ENCODE assay signal across 29 cellular contexts in genomic region chr10:6077071-6077675, GRCh38. TPM values are rescaled to one million over a fixed set of nuclear protein-coding genes. Genes with fewer than 3 reads are reported as not detected.
DNase-seq lines count a peak whose midpoint lies in the region; ATAC-seq and TF ChIP-seq lines count a peak whose summit lies in the region.
"Had no signal": no experiment of that assay in that cellular context is flagged by ENCODE, and none has a peak within 500 bp of the region (broad histone marks: within the 10 kb centered on the region; RNA-seq: fewer than 3 reads in every experiment).

No MANE protein-coding gene starts in this region.

- TF ChIP-seq CTCF in endodermal cell (conservative IDR thresholded peaks at IDR 0.05) (no peak), natural killer cell (IDR thresholded peaks at IDR 0.05) (no peak)

- peaks cover 67% of the 10 kb centered on the region for H3K4me1 Mint-ChIP-seq in activated CD8-positive, alpha-beta memory T cell treated with anti-CD3 and anti-CD28 coated beads, Interleukin-2, amount 10 ng/mL, durations not matched to agents 7 days and 5 days
- H3K4me1 Mint-ChIP-seq in IgD-negative memory B cell = peaks cover 12 to 21% (median 13%) of the 10 kb centered on the region in 3 donors
- H3K4me1 Mint-ChIP-seq in endodermal cell = no peaks in the 10 kb centered on the region
- peaks cover 0 to 5% of the 10 kb centered on the region in 2 donors for H3K4me1 Mint-ChIP-seq in natural killer cell

- H3K4me2 ChIP-seq in neuronal stem cell (ENCODE audit: insufficient read depth, low read length, poor library complexity, severe bottlenecking) = no peak overlapping the region
- H3K4me2 ChIP-seq: BLaER1 had no signal

- H3K9ac ChIP-seq in endodermal cell (ENCODE audit: extremely low read depth, low read length, poor library complexity, severe bottlenecking) (no peak overlapping the region), neuronal stem cell (ENCODE audit: low read depth, low read length, poor library complexity) (no peak overlapping the region)
- H3K9ac ChIP-seq: BLaER1 had no signal

- peaks cover 7% of the 10 kb centered on the region for H3K9me3 ChIP-seq in endodermal cell (ENCODE audit: control insufficient read depth, low read length)
- no peaks in the 10 kb centered on the region for H3K9me3 ChIP-seq in neuronal stem cell (replicated peaks in 1 of 2; ENCODE audit: control insufficient read depth in 2 of 2, insufficient read depth in 1 of 2, low read depth in 1 of 2, low read length in 2 of 2)
- H3K9me3 ChIP-seq: BE2C had no signal

- no peaks in the 10 kb centered on the region for H3K27me3 Mint-ChIP-seq in activated CD8-positive, alpha-beta memory T cell treated with anti-CD3 and anti-CD28 coated beads, Interleukin-2, amount 10 ng/mL, durations not matched to agents 7 days and 5 days
- H3K27me3 Mint-ChIP-seq in IgD-negative memory B cell (peaks cover 1% of the 10 kb centered on the region), endodermal cell (ENCODE audit: insufficient read depth) (peaks cover 7% of the 10 kb centered on the region), natural killer cell (ENCODE audit: low read depth in 2 of 2) (peaks cover 19 to 32% of the 10 kb centered on the region in 2 donors)
- H3K27me3 Mint-ChIP-seq: CD4-positive, alpha-beta memory T cell; CD4-positive, CD25-positive, alpha-beta regulatory T cell had no signal

- peaks cover 13% of the 10 kb centered on the region for H3K36me3 Mint-ChIP-seq in activated CD8-positive, alpha-beta memory T cell treated with anti-CD3 and anti-CD28 coated beads, Interleukin-2, amount 10 ng/mL, durations not matched to agents 7 days and 5 days
- H3K36me3 Mint-ChIP-seq in IgD-negative memory B cell = peaks cover 1% of the 10 kb centered on the region
- H3K36me3 Mint-ChIP-seq in endodermal cell (ENCODE audit: low read depth) = no peaks in the 10 kb centered on the region
- no peaks in the 10 kb centered on the region for H3K36me3 Mint-ChIP-seq in natural killer cell
- H3K36me3 Mint-ChIP-seq: CD14-positive monocyte; CD4-positive, alpha-beta memory T cell; CD8-positive, alpha-beta memory T cell had no signal

- H3K79me1 ChIP-seq in neuronal stem cell (ENCODE audit: low read depth, low read length) = no peaks in the 10 kb centered on the region

- no peak overlapping the region for H3K4me3 Mint-ChIP-seq in activated CD8-positive, alpha-beta memory T cell treated with anti-CD3 and anti-CD28 coated beads, Interleukin-2, amount 10 ng/mL, durations not matched to agents 7 days and 5 days
- H3K4me3 Mint-ChIP-seq in IgD-negative memory B cell = no peak overlapping the region
- H3K4me3 Mint-ChIP-seq in endodermal cell = no peak overlapping the region
- H3K4me3 Mint-ChIP-seq in natural killer cell = no peak overlapping the region
- H3K4me3 Mint-ChIP-seq: CD14-positive monocyte; CD4-positive, alpha-beta memory T cell; CD8-positive, alpha-beta memory T cell had no signal

- H3K4me1 ChIP-seq in endodermal cell (ENCODE audit: control insufficient read depth, insufficient read depth, low read length) (no peaks in the 10 kb centered on the region), neuronal stem cell (ENCODE audit: control insufficient read depth in 2 of 2, insufficient read depth in 1 of 2, low read depth in 1 of 2, low read length in 2 of 2) (no peaks in the 10 kb centered on the region)
- H3K4me1 ChIP-seq: BE2C had no signal

- CTCF ChIA-PET in activated CD8-positive, alpha-beta memory T cell treated with anti-CD3 and anti-CD28 coated beads, Interleukin-2, amount 10 ng/mL, durations not matched to agents 7 days and 5 days (lab: Charles Lee) = interaction anchor here (1.3 to 12.9 kb wide), 3 partner anchors 7 to 19 kb away, joined by 3 to 246 read pairs (median 3); no protein-coding TSS in a partner anchor

- H3K27ac Mint-ChIP-seq in activated CD8-positive, alpha-beta memory T cell treated with anti-CD3 and anti-CD28 coated beads, Interleukin-2, amount 10 ng/mL, durations not matched to agents 7 days and 5 days = no peak overlapping the region
- H3K27ac Mint-ChIP-seq in IgD-negative memory B cell = peak overlapping the region in 2 of 3 donors; percentile 18 to 66
- H3K27ac Mint-ChIP-seq in endodermal cell = no peak overlapping the region
- no peak overlapping the region for H3K27ac Mint-ChIP-seq in natural killer cell
- H3K27ac Mint-ChIP-seq: CD14-positive monocyte; CD8-positive, alpha-beta memory T cell had no signal

- DNase-seq in activated CD8-positive, alpha-beta memory T cell treated with anti-CD3 and anti-CD28 coated beads, Interleukin-2, amount 10 ng/mL, durations not matched to agents 7 days and 5 days = peak; percentile 36
- no peak for DNase-seq in activated CD8-positive, alpha-beta memory T cell treated with anti-CD3 and anti-CD28 coated beads, Interleukin-2, amount 50 U/mL, for 4 hours
- DNase-seq in endodermal cell (peak; percentile 29), neuronal stem cell (ENCODE audit: low spot score) (no peak), GDM1 (lab: John Stamatoyannopoulos, UW) (no peak), natural killer cell (no peak)
- no peak for DNase-seq in stimulated activated CD4-positive, alpha-beta T cell treated with anti-CD3 and anti-CD28 coated beads, Interleukin-4, amount 100 ng/mL, for 24 hours
- DNase-seq: 8988T; ACHN; BE2C; C1 segment of cervical spinal cord; CD4-positive, alpha-beta memory T cell; CD4-positive, CD25-positive, alpha-beta regulatory T cell; CD8-positive, alpha-beta memory T cell; COR-L47; DMS 273 treated with DMSO at 0.1 percent for 48 hours; DMS153; DMS53; DMS79; DND-41; EL; GF-D8 had no signal

- H3K23ac ChIP-seq in neuronal stem cell (ENCODE audit: low read depth, low read length, poor library complexity) = peak overlapping the region; percentile 22

- no peak overlapping the region for H3K14ac ChIP-seq in neuronal stem cell (ENCODE audit: low read length)

- no peak overlapping the region for H4K8ac ChIP-seq in neuronal stem cell (ENCODE audit: low read depth, low read length)

- WGBS in endodermal cell (ENCODE audit: insufficient coverage in 1 of 2, insufficient read length in 1 of 2), 2 experiments = 89 to 94% methylated on average over 11 to 12 of the region's 12 CpGs
- WGBS in neuronal stem cell (ENCODE audit: extremely low coverage in 2 of 2, insufficient read length in 2 of 2, insufficient replicate concordance in 1 of 2), 2 donors = no CpG with 5 or more reads among the region's 12 CpGs

- H2AFZ ChIP-seq in neuronal stem cell (ENCODE audit: low read length) = no peak overlapping the region

- H3K4ac ChIP-seq in neuronal stem cell (ENCODE audit: low read length) = no peak overlapping the region

- no peak overlapping the region for H2BK12ac ChIP-seq in neuronal stem cell (ENCODE audit: low read length)

- no peak overlapping the region for H3K4me3 ChIP-seq in endodermal cell (ENCODE audit: low read length)
- H3K4me3 ChIP-seq in neuronal stem cell (ENCODE audit: low read length in 2 of 2) = no peak overlapping the region
- H3K4me3 ChIP-seq: BLaER1 had no signal

- H2BK120ac ChIP-seq in neuronal stem cell (ENCODE audit: low read depth, low read length) = no peak overlapping the region

- no peak overlapping the region for H2BK5ac ChIP-seq in neuronal stem cell (ENCODE audit: low read length)

- no peak overlapping the region for H2BK15ac ChIP-seq in neuronal stem cell (ENCODE audit: low read length)

- H2AK5ac ChIP-seq in neuronal stem cell (ENCODE audit: low read depth, low read length) = no peak overlapping the region

- no peaks in the 10 kb centered on the region for H3K36me3 ChIP-seq in endodermal cell (ENCODE audit: control insufficient read depth, insufficient read depth, low read length)
- H3K36me3 ChIP-seq in neuronal stem cell (replicated peaks in 1 of 2; ENCODE audit: control insufficient read depth in 2 of 2, insufficient read depth in 2 of 2, low read length in 2 of 2) = no peaks in the 10 kb centered on the region
- H3K36me3 ChIP-seq: BE2C, BLaER1 had no signal

- intact Hi-C loops in natural killer cell (cut with micrococcal nuclease) = no loop called here

- ATAC-seq in activated CD8-positive, alpha-beta memory T cell treated with anti-CD3 and anti-CD28 coated beads, Interleukin-2, amount 10 ng/mL, durations not matched to agents 7 days and 5 days = no peak
- ATAC-seq in natural killer cell = no peak

- H3K18ac ChIP-seq in neuronal stem cell (ENCODE audit: low read length) = no peak overlapping the region

- H3K27me3 ChIP-seq in endodermal cell (ENCODE audit: control insufficient read depth, insufficient read depth, low read length, poor library complexity, severe bottlenecking) (no peaks in the 10 kb centered on the region), neuronal stem cell (ENCODE audit: control insufficient read depth in 3 of 3, insufficient read depth in 3 of 3, low read depth in 1 of 3, low read length in 3 of 3) (peaks cover 0 to 5% (median 0%) of the 10 kb centered on the region in 3 experiments)
- H3K27me3 ChIP-seq: BLaER1 had no signal

- H3K27ac ChIP-seq in endodermal cell (ENCODE audit: low read depth, low read length) (no peak overlapping the region), neuronal stem cell (replicated peaks; ENCODE audit: low read length) (no peak overlapping the region)
- H3K27ac ChIP-seq: BLaER1 had no signal

- no peaks in the 10 kb centered on the region for H3K9me3 Mint-ChIP-seq in activated CD8-positive, alpha-beta memory T cell treated with anti-CD3 and anti-CD28 coated beads, Interleukin-2, amount 10 ng/mL, durations not matched to agents 7 days and 5 days (ENCODE audit: low read depth)
- H3K9me3 Mint-ChIP-seq in IgD-negative memory B cell = no peaks in the 10 kb centered on the region
- peaks cover 6% of the 10 kb centered on the region for H3K9me3 Mint-ChIP-seq in endodermal cell
- no peaks in the 10 kb centered on the region for H3K9me3 Mint-ChIP-seq in natural killer cell
- H3K9me3 Mint-ChIP-seq: CD14-positive monocyte had no signal

- H4K91ac ChIP-seq in neuronal stem cell (ENCODE audit: low read depth, low read length, poor library complexity) = no peak overlapping the region

RNA-seq across cellular contexts. Expression of gene RBM17, which starts 11.7 kb away (rescaled TPM):
- total RNA-seq in activated CD8-positive, alpha-beta memory T cell treated with anti-CD3 and anti-CD28 coated beads, Interleukin-2, amount 10 ng/mL, durations not matched to agents 7 days and 5 days = 100 to 1,000 TPM; 205 to 267 TPM
- 118 TPM for polyA plus RNA-seq in IgD-negative memory B cell
- total RNA-seq in endodermal cell (100 to 1,000 TPM; 123 to 139 TPM), natural killer cell (100 to 1,000 TPM; 120 to 147 (median 147) TPM)
- 93.5 TPM for polyA plus RNA-seq in endodermal cell (2013, experiment 1 of 2)
- polyA plus RNA-seq in endodermal cell (2013, experiment 2 of 2) = 77.6 TPM
- polyA plus RNA-seq in neuronal stem cell (2013, experiment 1 of 2) = 75.9 TPM
- polyA plus RNA-seq in neuronal stem cell (2013, experiment 2 of 2) = 76.3 TPM

RNA-seq across cellular contexts. Expression of gene IL2RA, which starts 15.0 kb away (rescaled TPM):
- 100 to 1,000 TPM; 302 to 832 TPM for total RNA-seq in activated CD8-positive, alpha-beta memory T cell treated with anti-CD3 and anti-CD28 coated beads, Interleukin-2, amount 10 ng/mL, durations not matched to agents 7 days and 5 days
- polyA plus RNA-seq in IgD-negative memory B cell = 27.2 TPM
- not detected for total RNA-seq in endodermal cell
- polyA plus RNA-seq in endodermal cell (2013, experiment 1 of 2) = not detected
- not detected for polyA plus RNA-seq in endodermal cell (2013, experiment 2 of 2)
- polyA plus RNA-seq in neuronal stem cell (2013, experiment 1 of 2) = not detected
- not detected for polyA plus RNA-seq in neuronal stem cell (2013, experiment 2 of 2)
- total RNA-seq in natural killer cell = 10 to 100 TPM in 1 of 3 donors, 1 to 10 TPM in 2; 3.4 to 11.2 (median 3.7) TPM
- total RNA-seq: A673, Daoy, G401 had no signal
- polyA plus RNA-seq: AG04450 had no signal

Comparison
In these comparisons a context has a peak if more than half of its experiments do, and no peak if none do; other contexts are left out.
1. DNase-seq: peak in activated CD8-positive, alpha-beta memory T cell treated with anti-CD3 and anti-CD28 coated beads, Interleukin-2, amount 10 ng/mL, durations not matched to agents 7 days and 5 days (single experiment) and endodermal cell (single experiment); none in activated CD8-positive, alpha-beta memory T cell treated with anti-CD3 and anti-CD28 coated beads, Interleukin-2, amount 50 U/mL, for 4 hours (single experiment), neuronal stem cell (single experiment), GDM1 (single experiment), natural killer cell (single experiment) and stimulated activated CD4-positive, alpha-beta T cell treated with anti-CD3 and anti-CD28 coated beads, Interleukin-4, amount 100 ng/mL, for 24 hours (single experiment).
2. H3K27ac Mint-ChIP-seq: peak in IgD-negative memory B cell (2 of 3); none in activated CD8-positive, alpha-beta memory T cell treated with anti-CD3 and anti-CD28 coated beads, Interleukin-2, amount 10 ng/mL, durations not matched to agents 7 days and 5 days (single experiment), endodermal cell (single experiment) and natural killer cell (0 of 2).
3. RNA of gene IL2RA, which starts 15.0 kb away (total RNA-seq): 302 to 832 TPM in activated CD8-positive, alpha-beta memory T cell treated with anti-CD3 and anti-CD28 coated beads, Interleukin-2, amount 10 ng/mL, durations not matched to agents 7 days and 5 days; 3.4 to 11.2 TPM in natural killer cell and not detected in endodermal cell; every median in the first group is over 10 times any median in the second.